In genomic region chr7:99694912-99695304, GRCh38 we compare ENCODE assay signal across 28 cellular contexts. TPM values are rescaled to one million over a fixed set of nuclear protein-coding genes. Genes with fewer than 3 reads are reported as not detected.
DNase-seq lines count a peak whose midpoint lies in the region; ATAC-seq, FAIRE-seq and TF ChIP-seq lines count a peak whose summit lies in the region.
"Had no signal": no experiment of that assay in that cellular context is flagged by ENCODE, and none has a peak within 500 bp of the region (broad histone marks: within the 10 kb centered on the region; RNA-seq: fewer than 3 reads in every experiment).

No MANE protein-coding gene starts in this region.

- peak overlapping the region; percentile 89 for H3K9ac ChIP-seq in HepG2 (ENCODE audit: insufficient read depth, low read depth, low read length)
- H3K9ac ChIP-seq in mesenchymal stem cell (ENCODE audit: low read length) = no peak overlapping the region
- H3K9ac ChIP-seq: BLaER1 treated with 17β-estradiol and CSF1 and Interleukin-3, amounts not matched to agents 10 nM and 100 nM had no signal

- in situ Hi-C loops in HepG2 (cut with HindIII; ENCODE audit: extremely low pct_ligation_motif_present, low pct_unique_long_range_greater_than_20kb) = no loop called here

- no peak overlapping the region for H3K14ac ChIP-seq in mesenchymal stem cell (ENCODE audit: low read length in 2 of 2)

- H3K27ac ChIP-seq in A549 (peak overlapping the region; percentile 26 to 32; a peak in 3 of 6 replicates), body of pancreas (peak overlapping the region; percentile 25 to 80 (median 60)), HepG2 (ENCODE audit: extremely low read length, insufficient read depth, low read length) (peak overlapping the region; percentile 97), osteoblast (ENCODE audit: low read depth, low read length) (no peak overlapping the region), mesenchymal stem cell (ENCODE audit: low read length, poor library complexity, severe bottlenecking) (no peak overlapping the region)
- H3K27ac ChIP-seq: 22Rv1; BLaER1 treated with 17β-estradiol and CSF1 and Interleukin-3, amounts not matched to agents 10 nM and 100 nM had no signal

- POLR2A ChIA-PET in A549 (lab: Yijun Ruan, JAX) = interaction anchor here (0.9 kb wide), 1 partner anchor 225 kb away, joined by 3 read pairs; the partner anchor contains the start of gene TRIM4
- POLR2A ChIA-PET in HepG2 (lab: Yijun Ruan, JAX) = interaction anchor here (0.8 to 4.4 kb wide), 18 partner anchors 9 to 309 kb away, joined by 3 to 119 read pairs (median 10); partner anchors contain the start of genes CYP3A43, CYP3A5, TRIM4 and ZNF655

- H3K4ac ChIP-seq in mesenchymal stem cell (ENCODE audit: low read depth in 1 of 2, low read length in 2 of 2) = no peak overlapping the region

- no peak overlapping the region for H4K91ac ChIP-seq in mesenchymal stem cell (ENCODE audit: low read length)

- TF ChIP-seq POLR2A in A549 (IDR thresholded peaks at IDR 0.05; ENCODE audit: low read length) = no peak
- TF ChIP-seq POLR2A in body of pancreas (IDR thresholded peaks at IDR 0.05) = no peak
- TF ChIP-seq POLR2A in HepG2 (IDR thresholded peaks at IDR 0.05; ENCODE audit: insufficient read depth in 1 of 2, low read depth in 2 of 2, low read length in 2 of 2) = no peak
- TF ChIP-seq POLR2A in lower leg skin (IDR thresholded peaks at IDR 0.05) = no peak

- ATAC-seq in A549 (no peak), body of pancreas (no peak), HepG2 (no peak)
- ATAC-seq: GM23338, HCT116 had no signal

- H2BK120ac ChIP-seq in mesenchymal stem cell (ENCODE audit: low read depth, low read length) = no peak overlapping the region

- TF ChIP-seq CTCF in A549 (IDR thresholded peaks at IDR 0.05) (no peak), body of pancreas (IDR thresholded peaks at IDR 0.05) (no peak), HepG2 (CRISPR knock-in tag; IDR thresholded peaks at IDR 0.05) (no peak), osteoblast (IDR thresholded peaks at IDR 0.05; ENCODE audit: extremely low read depth, low read depth, low read length) (no peak), endothelial cell (IDR thresholded peaks at IDR 0.05; ENCODE audit: unreplicated experiment) (no peak), lower leg skin (IDR thresholded peaks at IDR 0.05) (no peak)

- H4K20me1 ChIP-seq in HepG2 (ENCODE audit: insufficient read depth, low read length) = no peaks in the 10 kb centered on the region
- no peaks in the 10 kb centered on the region for H4K20me1 ChIP-seq in osteoblast (ENCODE audit: insufficient read depth, low read length)
- H4K20me1 ChIP-seq: BLaER1 treated with 17β-estradiol and CSF1 and Interleukin-3, amounts not matched to agents 10 nM and 100 nM had no signal

- H3K27me3 ChIP-seq in body of pancreas = no peaks in the 10 kb centered on the region
- H3K27me3 ChIP-seq in HepG2 (ENCODE audit: control insufficient read depth in 1 of 2, insufficient read depth in 2 of 2, low read length in 2 of 2) = no peaks in the 10 kb centered on the region
- H3K27me3 ChIP-seq in osteoblast (ENCODE audit: insufficient read depth, low read length) = peaks cover 25% of the 10 kb centered on the region
- no peaks in the 10 kb centered on the region for H3K27me3 ChIP-seq in mesenchymal stem cell (ENCODE audit: control insufficient read depth in 1 of 2, insufficient read depth in 1 of 2, low read length in 2 of 2)
- H3K27me3 ChIP-seq: BLaER1 treated with 17β-estradiol and CSF1 and Interleukin-3, amounts not matched to agents 10 nM and 100 nM had no signal

- H3K9me3 ChIP-seq in A549 (no peaks in the 10 kb centered on the region), body of pancreas (no peaks in the 10 kb centered on the region), HepG2 (ENCODE audit: low read length) (no peaks in the 10 kb centered on the region), osteoblast (ENCODE audit: low read depth, low read length) (no peaks in the 10 kb centered on the region), mesenchymal stem cell (ENCODE audit: control insufficient read depth, low read length) (no peaks in the 10 kb centered on the region)
- H3K9me3 ChIP-seq: BE2C had no signal

- no peak overlapping the region for H2BK12ac ChIP-seq in mesenchymal stem cell (ENCODE audit: low read length in 2 of 2)

- H2AK5ac ChIP-seq in mesenchymal stem cell (ENCODE audit: low read length, severe bottlenecking) = no peak overlapping the region

- no peak for TF ChIP-seq RAD21 in A549 (conservative IDR thresholded peaks at IDR 0.05 in 1 of 2, IDR thresholded peaks at IDR 0.05 in 1 of 2)
- TF ChIP-seq RAD21 in HepG2 (CRISPR knock-in tag; IDR thresholded peaks at IDR 0.05) = no peak

- H3K27ac Mint-ChIP-seq in endothelial cell (ENCODE audit: unreplicated experiment) = no peak overlapping the region
- H3K27ac Mint-ChIP-seq: CD14-positive monocyte; CD8-positive, alpha-beta memory T cell; GM23338 had no signal

- BruUV-seq in HepG2 (replicated peaks; lab: Mats Ljungman, UMichigan) = no TSS peak

- H3K4me2 ChIP-seq in A549 (peak overlapping the region; percentile 45), HepG2 (ENCODE audit: low read depth, low read length) (peak overlapping the region; percentile 94; the same call in 1 of the 2 replicates), osteoblast (ENCODE audit: insufficient read depth, low read length) (no peak overlapping the region), mesenchymal stem cell (ENCODE audit: low read length, poor library complexity, severe bottlenecking) (no peak overlapping the region)
- H3K4me2 ChIP-seq: BLaER1 treated with 17β-estradiol and CSF1 and Interleukin-3, amounts not matched to agents 10 nM and 100 nM; GM23338 had no signal

- no peak overlapping the region for H2AFZ ChIP-seq in HepG2 (ENCODE audit: low read length)
- H2AFZ ChIP-seq in osteoblast (ENCODE audit: low read length) = no peak overlapping the region
- H2AFZ ChIP-seq in mesenchymal stem cell (ENCODE audit: low read depth, low read length) = no peak overlapping the region
- H2AFZ ChIP-seq: GM23338 had no signal

- CTCF ChIA-PET in A549 (lab: Yijun Ruan, JAX) = interaction anchor here (0.7 to 1.0 kb wide), 2 partner anchors 18 to 29 kb away, joined by 3 read pairs; no protein-coding TSS in a partner anchor
- CTCF ChIA-PET in HepG2 (lab: Yijun Ruan, JAX; ENCODE audit: low intra/inter-chr PET ratio, low total read pairs) = no interaction called here

- H2BK15ac ChIP-seq in mesenchymal stem cell (ENCODE audit: low read depth, poor library complexity, severe bottlenecking) = no peak overlapping the region

- DNase-seq in A549 (ENCODE audit: low read depth in 1 of 2, low spot score in 1 of 2) (no peak), body of pancreas (no peak), HepG2 (ENCODE audit: low spot score) (no peak), osteoblast (ENCODE audit: insufficient read length, low spot score, missing footprints) (peak; percentile 25), endothelial cell (ENCODE audit: low spot score) (no peak), lower leg skin (ENCODE audit: low spot score in 2 of 2) (no peak), mesenchymal stem cell (no peak), posterior cingulate gyrus (no peak)
- DNase-seq: ACHN; AML-193; BE2C; Calu3; CD4-positive, alpha-beta T cell; CD8-positive, alpha-beta memory T cell; DMS79 treated with DMSO at 0.1 percent for 48 hours; GF-D8; H9 had no signal

- H3K23ac ChIP-seq in mesenchymal stem cell (ENCODE audit: low read length in 2 of 2) = no peak overlapping the region

- H3K79me2 ChIP-seq in HepG2 (ENCODE audit: insufficient read depth, low read length) = no peaks in the 10 kb centered on the region
- H3K79me2 ChIP-seq in osteoblast (ENCODE audit: insufficient read depth, low read length) = no peaks in the 10 kb centered on the region

- 55% methylated on average over 1 of the region's 1 CpG for WGBS in A549 (ENCODE audit: missing lambda C conversion rate)
- WGBS in body of pancreas, 2 donors = 50 to 53% methylated on average over 1 of the region's 1 CpG
- 81% methylated on average over 1 of the region's 1 CpG for WGBS in HepG2 (ENCODE audit: low lambda C conversion rate)
- WGBS in lower leg skin, 2 donors = 80 to 86% methylated on average over 1 of the region's 1 CpG
- WGBS in mesenchymal stem cell = 100% methylated on average over 1 of the region's 1 CpG

- H3K79me1 ChIP-seq in mesenchymal stem cell (replicated peaks; ENCODE audit: low read length, poor library complexity, severe bottlenecking) = no peaks in the 10 kb centered on the region

- no peaks in the 10 kb centered on the region for H3K27me3 Mint-ChIP-seq in endothelial cell (ENCODE audit: unreplicated experiment)
- H3K27me3 Mint-ChIP-seq: CD4-positive, alpha-beta T cell had no signal

- H3K36me3 Mint-ChIP-seq in endothelial cell (ENCODE audit: low read depth, unreplicated experiment) = peaks cover 3% of the 10 kb centered on the region
- H3K36me3 Mint-ChIP-seq: CD14-positive monocyte had no signal

- intact Hi-C loops in body of pancreas (cut with DNase I) = no loop called here
- intact Hi-C loops in HepG2 (cut with micrococcal nuclease; ENCODE audit: unreplicated experiment) = loop anchor here (1.0 to 5.0 kb wide), 2 partner anchors 34 to 63 kb away; no protein-coding TSS in a partner anchor
- intact Hi-C loops in lower leg skin (cut with DNase I; ENCODE audit: low total_unique reads) = no loop called here
- intact Hi-C loops in posterior cingulate gyrus (cut with DNase I) = no loop called here

- H3K4me1 ChIP-seq in A549 = peaks cover 44% of the 10 kb centered on the region
- peaks cover 54% of the 10 kb centered on the region for H3K4me1 ChIP-seq in body of pancreas
- H3K4me1 ChIP-seq in HepG2 (ENCODE audit: insufficient read depth, low read length) = peaks cover 85% of the 10 kb centered on the region
- H3K4me1 ChIP-seq in osteoblast (ENCODE audit: insufficient read depth, low read length) = no peaks in the 10 kb centered on the region
- H3K4me1 ChIP-seq in mesenchymal stem cell (ENCODE audit: control insufficient read depth, insufficient read depth, low read depth, low read length) = peaks cover 3% of the 10 kb centered on the region
- H3K4me1 ChIP-seq: BE2C had no signal

- H3K9me3 Mint-ChIP-seq in endothelial cell (ENCODE audit: unreplicated experiment) = no peaks in the 10 kb centered on the region
- H3K9me3 Mint-ChIP-seq: GM23338, H9 had no signal

- no peak for FAIRE-seq in A549 (lab: Jason Lieb, UNC)
- no peak for FAIRE-seq in HepG2 (lab: Jason Lieb, UNC)
- FAIRE-seq: A204.1, GM12891, GM18507 had no signal

- TF ChIP-seq EP300 in A549 (IDR thresholded peaks at IDR 0.05) = no peak
- TF ChIP-seq EP300 in HepG2 (IDR thresholded peaks at IDR 0.05; ENCODE audit: low read depth in 2 of 2, low read length in 2 of 2) = no peak
- TF ChIP-seq EP300 in HepG2 (CRISPR knock-in tag; IDR thresholded peaks at IDR 0.05; ENCODE audit: borderline replicate concordance) = no peak

- H3K4me3 ChIP-seq in A549 = no peak overlapping the region
- no peak overlapping the region for H3K4me3 ChIP-seq in body of pancreas
- H3K4me3 ChIP-seq in HepG2 (replicated peaks in 1 of 3; ENCODE audit: insufficient read depth in 1 of 3, low read depth in 2 of 3, low read length in 3 of 3) = no peak overlapping the region; a peak in 1 of 6 replicates
- H3K4me3 ChIP-seq in osteoblast (ENCODE audit: insufficient read depth, low read length) = no peak overlapping the region
- no peak overlapping the region for H3K4me3 ChIP-seq in lower leg skin (ENCODE audit: low read depth, poor library complexity, severe bottlenecking)
- no peak overlapping the region for H3K4me3 ChIP-seq in mesenchymal stem cell (ENCODE audit: insufficient read depth in 1 of 2, low read depth in 1 of 2, low read length in 2 of 2)
- H3K4me3 ChIP-seq: BLaER1 treated with 17β-estradiol and CSF1 and Interleukin-3, amounts not matched to agents 10 nM and 100 nM; GM23338 had no signal

- H3K4me3 Mint-ChIP-seq in endothelial cell (ENCODE audit: unreplicated experiment) = no peak overlapping the region
- H3K4me3 Mint-ChIP-seq: CD14-positive monocyte; CD4-positive, alpha-beta T cell; CD8-positive, alpha-beta memory T cell; GM23338; H9 had no signal

- no peaks in the 10 kb centered on the region for H3K36me3 ChIP-seq in body of pancreas (replicated peaks in 1 of 2; ENCODE audit: insufficient read depth in 1 of 2, low read depth in 2 of 2)
- H3K36me3 ChIP-seq in HepG2 (replicated peaks in 1 of 2; ENCODE audit: control insufficient read depth in 1 of 2, insufficient read depth in 2 of 2, low read length in 2 of 2) = no peaks in the 10 kb centered on the region
- no peaks in the 10 kb centered on the region for H3K36me3 ChIP-seq in osteoblast (ENCODE audit: insufficient read depth, low read length)
- no peaks in the 10 kb centered on the region for H3K36me3 ChIP-seq in mesenchymal stem cell (ENCODE audit: control insufficient read depth in 1 of 2, insufficient read depth in 2 of 2, low read depth in 1 of 2, low read length in 2 of 2)
- H3K36me3 ChIP-seq: BE2C; BLaER1 treated with 17β-estradiol and CSF1 and Interleukin-3, amounts not matched to agents 10 nM and 100 nM had no signal

- no peak overlapping the region for H3K18ac ChIP-seq in mesenchymal stem cell (ENCODE audit: low read depth in 1 of 2, low read length in 2 of 2)

- H2BK5ac ChIP-seq in mesenchymal stem cell (ENCODE audit: low read depth, low read length, poor library complexity, severe bottlenecking) = no peak overlapping the region

- peaks cover 31% of the 10 kb centered on the region for H3K4me1 Mint-ChIP-seq in endothelial cell (ENCODE audit: unreplicated experiment)
- H3K4me1 Mint-ChIP-seq: CD14-positive monocyte; CD8-positive, alpha-beta memory T cell had no signal

- no peak overlapping the region for H4K8ac ChIP-seq in mesenchymal stem cell (ENCODE audit: low read length)

RNA-seq across cellular contexts. Expression of gene CYP3A5, which starts 15.1 kb away (rescaled TPM):
- 9.7 and 12.2 TPM in 2 replicates for polyA plus RNA-seq in A549 (2011; rRNA removed)
- polyA plus RNA-seq in A549 (2012; cell fraction: cytosol; rRNA removed) = 0.26 and 0.52 TPM in 2 replicates
- polyA plus RNA-seq in A549 (2012; cell fraction: nucleus; rRNA removed) = 1.6 and 2.2 TPM in 2 replicates
- 2.2 to 2.3 TPM (median 2.3 TPM) in 3 replicates for polyA plus RNA-seq in A549 (2017; fragmentation: RNase III; extraction: RNeasy Plus Mini Kit Qiagen cat#74134 plus additional on column Dnase treatment)
- polyA minus RNA-seq in A549 (2011; rRNA and poly(A)+ RNA removed) = 8.1 and 13.1 TPM in 2 replicates
- total RNA-seq in body of pancreas = 100 to 1,000 TPM; 170 to 358 TPM
- total RNA-seq in HepG2 (2016; rRNA removed; fragmentation: Illumina TruSeq; extraction: Trizol) = 1.7 and 5.7 TPM in 2 replicates
- 0.88 and 1.1 TPM in 2 replicates for total RNA-seq in HepG2 (2016; cell fraction: cytosol; rRNA removed; fragmentation: Illumina TruSeq; extraction: Trizol; ENCODE audit: low read depth)
- 1.5 and 4.8 TPM in 2 replicates for total RNA-seq in HepG2 (2016; cell fraction: insoluble cytoplasmic fraction; rRNA removed; fragmentation: Illumina TruSeq; extraction: Trizol)
- 1.1 and 1.4 TPM in 2 replicates for total RNA-seq in HepG2 (2016; cell fraction: membrane; rRNA removed; fragmentation: Illumina TruSeq; extraction: Trizol)
- 11.9 and 12.6 TPM in 2 replicates for total RNA-seq in HepG2 (2016; cell fraction: nucleus; rRNA removed; fragmentation: Illumina TruSeq; extraction: Trizol)
- polyA plus RNA-seq in HepG2 (2011; rRNA removed) = 9.3 and 9.6 TPM in 2 replicates
- 2.2 and 3.8 TPM in 2 replicates for polyA plus RNA-seq in HepG2 (2011; cell fraction: cytosol; rRNA removed)
- 33.5 and 37.7 TPM in 2 replicates for polyA plus RNA-seq in HepG2 (2011; cell fraction: nucleus; rRNA removed)
- 11.9 and 12.8 TPM in 2 replicates for polyA plus RNA-seq in HepG2 (2012)
- 0.24 and 0.85 TPM in 2 replicates for polyA plus RNA-seq in HepG2 (2016; cell fraction: cytosol; fragmentation: Illumina TruSeq; extraction: Trizol; ENCODE audit: low read depth)
- polyA plus RNA-seq in HepG2 (2016; cell fraction: insoluble cytoplasmic fraction; fragmentation: Illumina TruSeq; extraction: Trizol; ENCODE audit: low read depth) = 1.4 and 1.9 TPM in 2 replicates
- 0.49 and 0.56 TPM in 2 replicates for polyA plus RNA-seq in HepG2 (2016; cell fraction: membrane; fragmentation: Illumina TruSeq; extraction: Trizol; ENCODE audit: low read depth)
- 9.0 and 11.5 TPM in 2 replicates for polyA plus RNA-seq in HepG2 (2016; cell fraction: nucleus; fragmentation: Illumina TruSeq; extraction: Trizol; ENCODE audit: insufficient read depth, low read depth)
- polyA minus RNA-seq in HepG2 (2011; rRNA and poly(A)+ RNA removed; ENCODE audit: low replicate concordance) = 0.07 and 10.0 TPM in 2 replicates
- polyA minus RNA-seq in HepG2 (2011; cell fraction: cytosol; rRNA and poly(A)+ RNA removed) = 1.8 and 4.5 TPM in 2 replicates
- polyA minus RNA-seq in HepG2 (2011; cell fraction: nucleus; rRNA and poly(A)+ RNA removed) = 72.4 and 84.9 TPM in 2 replicates
- under 0.01 TPM in 2 replicates for total RNA-seq in osteoblast
- total RNA-seq in endothelial cell (ENCODE audit: unreplicated experiment) = 0.69 TPM
- total RNA-seq in lower leg skin = 100 to 1,000 TPM in 2 of 4 donors, 10 to 100 TPM in 2; 36.9 to 195 (median 79.4) TPM
- polyA plus RNA-seq in mesenchymal stem cell (2013, experiment 1 of 2) = 0.06 TPM
- 0.03 TPM for polyA plus RNA-seq in mesenchymal stem cell (2013, experiment 2 of 2)
- total RNA-seq: CD4-positive, alpha-beta T cell; CD8-positive, alpha-beta memory T cell; G401; GM23338; H4; H9 had no signal

RNA-seq across cellular contexts. Expression of gene CYP3A7, which starts 40.1 kb away (rescaled TPM):
- polyA plus RNA-seq in A549 (2011; rRNA removed) (0.16 and 0.34 TPM in 2 replicates), A549 (2017; fragmentation: RNase III; extraction: RNeasy Plus Mini Kit Qiagen cat#74134 plus additional on column Dnase treatment) (0.14 TPM in 1 of 3 replicates, not detected in the others), HepG2 (2011; rRNA removed) (5.7 and 5.8 TPM in 2 replicates)
- not detected in 2 replicates for polyA plus RNA-seq in A549 (2012; cell fraction: cytosol; rRNA removed)
- not detected in 2 replicates for polyA plus RNA-seq in A549 (2012; cell fraction: nucleus; rRNA removed)
- polyA minus RNA-seq in A549 (2011; rRNA and poly(A)+ RNA removed) = not detected in 2 replicates
- total RNA-seq in body of pancreas (1 to 10 TPM in 1 of 2 donors, not detected in 1; 1.3 TPM), HepG2 (2016; rRNA removed; fragmentation: Illumina TruSeq; extraction: Trizol) (6.4 and 6.6 TPM in 2 replicates), osteoblast (not detected in 2 replicates), endothelial cell (ENCODE audit: unreplicated experiment) (0.18 TPM), lower leg skin (under 1 TPM in 2 of 4 donors, not detected in 2; 0.30 to 0.65 TPM)
- 1.1 and 1.4 TPM in 2 replicates for total RNA-seq in HepG2 (2016; cell fraction: cytosol; rRNA removed; fragmentation: Illumina TruSeq; extraction: Trizol; ENCODE audit: low read depth)
- 5.7 and 6.4 TPM in 2 replicates for total RNA-seq in HepG2 (2016; cell fraction: insoluble cytoplasmic fraction; rRNA removed; fragmentation: Illumina TruSeq; extraction: Trizol)
- total RNA-seq in HepG2 (2016; cell fraction: membrane; rRNA removed; fragmentation: Illumina TruSeq; extraction: Trizol) = 2.3 and 2.5 TPM in 2 replicates
- 6.7 and 7.7 TPM in 2 replicates for total RNA-seq in HepG2 (2016; cell fraction: nucleus; rRNA removed; fragmentation: Illumina TruSeq; extraction: Trizol)
- polyA plus RNA-seq in HepG2 (2011; cell fraction: cytosol; rRNA removed) = 1.5 and 3.1 TPM in 2 replicates
- polyA plus RNA-seq in HepG2 (2011; cell fraction: nucleus; rRNA removed) = 5.9 and 6.8 TPM in 2 replicates
- polyA plus RNA-seq in HepG2 (2012) = 10.4 and 10.9 TPM in 2 replicates
- 0.79 and 0.80 TPM in 2 replicates for polyA plus RNA-seq in HepG2 (2016; cell fraction: cytosol; fragmentation: Illumina TruSeq; extraction: Trizol; ENCODE audit: low read depth)
- 5.8 and 6.0 TPM in 2 replicates for polyA plus RNA-seq in HepG2 (2016; cell fraction: insoluble cytoplasmic fraction; fragmentation: Illumina TruSeq; extraction: Trizol; ENCODE audit: low read depth)
- 1.9 and 2.2 TPM in 2 replicates for polyA plus RNA-seq in HepG2 (2016; cell fraction: membrane; fragmentation: Illumina TruSeq; extraction: Trizol; ENCODE audit: low read depth)
- polyA plus RNA-seq in HepG2 (2016; cell fraction: nucleus; fragmentation: Illumina TruSeq; extraction: Trizol; ENCODE audit: insufficient read depth, low read depth) = 7.5 and 7.8 TPM in 2 replicates
- 0.38 TPM in 1 of 2 replicates, not detected in the other for polyA minus RNA-seq in HepG2 (2011; rRNA and poly(A)+ RNA removed; ENCODE audit: low replicate concordance)
- 1.8 and 1.9 TPM in 2 replicates for polyA minus RNA-seq in HepG2 (2011; cell fraction: cytosol; rRNA and poly(A)+ RNA removed)
- polyA minus RNA-seq in HepG2 (2011; cell fraction: nucleus; rRNA and poly(A)+ RNA removed) = 5.2 and 8.2 TPM in 2 replicates
- polyA plus RNA-seq in mesenchymal stem cell (2013, experiment 1 of 2) = 0.52 TPM
- 0.44 TPM for polyA plus RNA-seq in mesenchymal stem cell (2013, experiment 2 of 2)
- total RNA-seq: CD4-positive, alpha-beta T cell; CD8-positive, alpha-beta memory T cell; Daoy; G401; GM23338; H4; H9 had no signal
- polyA plus RNA-seq: CD14-positive monocyte; CD8-positive, alpha-beta memory T cell had no signal

Comparison
In these comparisons a context has a peak if more than half of its experiments do, and no peak if none do; other contexts are left out.
1. H3K27ac ChIP-seq: peak in A549 (2 of 2), body of pancreas (4 of 4) and HepG2 (single experiment); none in osteoblast (single experiment) and mesenchymal stem cell (single experiment).
2. H3K4me2 ChIP-seq: peak in A549 (single experiment) and HepG2 (single experiment); none in osteoblast (single experiment) and mesenchymal stem cell (single experiment).
3. Of the 38 proteins assayed by ChIP-seq in both HepG2 and A549: peak only in HepG2: CHD4; only in A549: none; in both: none; in neither: 37.